8 cellular contexts compared by ENCODE assay signal in the genomic region with DNA sequence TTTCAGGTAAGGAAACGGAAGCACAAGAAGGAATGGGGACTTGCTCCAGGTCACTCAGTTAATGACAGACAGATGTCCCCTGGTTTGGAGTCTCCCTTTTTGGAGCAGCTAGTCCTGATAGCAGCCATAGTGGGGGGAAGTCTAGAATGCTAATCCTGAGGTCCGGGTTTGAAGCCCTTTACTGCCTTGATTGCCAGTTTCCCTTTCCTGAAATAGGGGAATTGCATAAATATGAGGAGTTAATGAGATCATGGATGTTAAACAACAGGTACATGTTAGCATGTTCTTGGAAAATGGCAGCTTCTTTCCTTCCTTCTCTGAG. TPM values are rescaled to one million over a fixed set of nuclear protein-coding genes. Genes with fewer than 3 reads are reported as not detected.
DNase-seq lines count a peak whose midpoint lies in the region; ATAC-seq and TF ChIP-seq lines count a peak whose summit lies in the region.

No MANE protein-coding gene starts in this region.

- H3K36me3 ChIP-seq in heart left ventricle (peaks cover 0 to 9% (median 7%) of the 10 kb centered on the region in 9 donors), breast epithelium (peaks cover 4% of the 10 kb centered on the region)

- H3K27ac ChIP-seq in heart left ventricle (peak overlapping the region in 11 of 12 donors; percentile 83 to 97 (median 92)), breast epithelium (peak overlapping the region; percentile 92 to 93)

- H3K27me3 Mint-ChIP-seq in mesothelial cell of epicardium (ENCODE audit: low read depth) = peaks cover 2% of the 10 kb centered on the region

- 20 to 30% (median 24%) methylated on average over 2 of the region's 2 CpGs for WGBS in heart left ventricle, 4 donors

- H3K9me3 Mint-ChIP-seq in mesothelial cell of epicardium = no peaks in the 10 kb centered on the region

- DNase-seq in heart left ventricle (no peak), Right ventricle myocardium inferior (ENCODE audit: missing footprints) (no peak), breast epithelium (ENCODE audit: low spot score in 2 of 2) (no peak), mesothelial cell of epicardium (ENCODE audit: low spot score in 2 of 2, unreplicated experiment in 2 of 2) (no peak), RPMI8226 (no peak), medulla oblongata (ENCODE audit: extremely low spot score) (no peak)
- no peak for DNase-seq in activated CD4-positive, CD25-positive, alpha-beta regulatory T cell (lab: John Stamatoyannopoulos, UW)
- no peak for DNase-seq in stimulated activated naive CD4-positive, alpha-beta T cell treated with Interleukin-2 at 50 U/mL for 16 hours (lab: John Stamatoyannopoulos, UW)

- H3K4me3 ChIP-seq in heart left ventricle = peak overlapping the region; percentile 60 to 90 (median 76)
- peak overlapping the region; percentile 66 to 83 (median 83) for H3K4me3 ChIP-seq in breast epithelium

- TF ChIP-seq CTCF in heart left ventricle (IDR thresholded peaks at IDR 0.05) = no peak
- TF ChIP-seq CTCF in breast epithelium (IDR thresholded peaks at IDR 0.05) = no peak
- no peak for TF ChIP-seq CTCF in mesothelial cell of epicardium (IDR thresholded peaks at IDR 0.05; ENCODE audit: unreplicated experiment)

- no peaks in the 10 kb centered on the region for H3K27me3 ChIP-seq in heart left ventricle
- H3K27me3 ChIP-seq in breast epithelium = no peaks in the 10 kb centered on the region

- H3K4me3 Mint-ChIP-seq in mesothelial cell of epicardium = peak overlapping the region; percentile 92

- ATAC-seq in heart left ventricle (peak in 2 of 4 donors; percentile 3 to 4), Right ventricle myocardium inferior (no peak)

- intact Hi-C loops in heart left ventricle (cut with DNase I) (loop anchor here in 6 of 10 donors (5.0 to 10.0 kb wide), 5 partner anchors 47 to 142 kb away; a partner anchor contains a TSS), Right ventricle myocardium inferior (cut with DNase I) (loop anchor here (1.0 to 10.0 kb wide), 2 partner anchors 135 to 361 kb away; no protein-coding TSS in a partner anchor), breast epithelium (cut with DNase I; ENCODE audit: low total_unique reads) (loop anchor here (10.0 kb wide), 1 partner anchor 1889 kb away; no protein-coding TSS in a partner anchor)

- peak overlapping the region; percentile 95 for H3K27ac Mint-ChIP-seq in mesothelial cell of epicardium

- peaks cover 0 to 20% (median 11%) of the 10 kb centered on the region in 12 donors for H3K4me1 ChIP-seq in heart left ventricle
- H3K4me1 ChIP-seq in breast epithelium = peaks cover 0 to 4% of the 10 kb centered on the region in 2 donors

- H3K36me3 Mint-ChIP-seq in mesothelial cell of epicardium = no peaks in the 10 kb centered on the region

- H3K9me3 ChIP-seq in heart left ventricle (no peaks in the 10 kb centered on the region), breast epithelium (no peaks in the 10 kb centered on the region)

- no peak for TF ChIP-seq POLR2A in heart left ventricle (IDR thresholded peaks at IDR 0.05)
- no peak for TF ChIP-seq POLR2A in breast epithelium (IDR thresholded peaks at IDR 0.05)

- peaks cover 18% of the 10 kb centered on the region for H3K4me1 Mint-ChIP-seq in mesothelial cell of epicardium

RNA-seq across cellular contexts. Expression of a gene that starts 0.3 kb away (rescaled TPM):
- total RNA-seq in heart left ventricle (1 to 10 TPM; 2.8 to 6.0 (median 4.2) TPM), Right ventricle myocardium inferior (2.9 TPM), breast epithelium (10 to 100 TPM; 13.5 to 40.8 (median 14.7) TPM), mesothelial cell of epicardium (20.5 to 22.5 TPM (median 22.4 TPM) in 3 replicates)
- 1 to 10 TPM; 1.9 to 4.2 TPM for polyA plus RNA-seq in heart left ventricle

RNA-seq across cellular contexts. Expression of a gene that starts 46.5 kb away (rescaled TPM):
- total RNA-seq in heart left ventricle (100 to 1,000 TPM in 4 of 9 donors, 10 to 100 TPM in 5; 85.5 to 114 (median 97.7) TPM), Right ventricle myocardium inferior (82.4 TPM), breast epithelium (100 to 1,000 TPM in 2 of 3 donors, 10 to 100 TPM in 1; 91.1 to 254 (median 100) TPM), mesothelial cell of epicardium (42.0 to 45.0 TPM (median 42.9 TPM) in 3 replicates)
- polyA plus RNA-seq in heart left ventricle = 10 to 100 TPM; 32.9 to 89.8 TPM
